ENCODE assay signal across 2 cellular contexts in genomic region chr21:43015906-43016540, GRCh38.
TF ChIP-seq lines count a peak whose summit lies in the region.

No MANE protein-coding gene starts in this region.

TF ChIP-seq in SK-N-SH, 30 proteins besides CTCF, POLR2A, EP300 and RAD21 (continued from another document):
- TF ChIP-seq REST (IDR thresholded peaks at IDR 0.05; ENCODE audit: low read depth, low read length) (no peak), POLR2AphosphoS5 (IDR thresholded peaks at IDR 0.05; ENCODE audit: low read depth, low read length) (no peak), TCF12 (IDR thresholded peaks at IDR 0.05) (no peak), FOXJ3 (CRISPR knock-in tag; IDR thresholded peaks at IDR 0.05) (no peak), SIN3A (IDR thresholded peaks at IDR 0.05; ENCODE audit: borderline replicate concordance, low read depth, low read length) (no peak), FOSL2 (IDR thresholded peaks at IDR 0.05; ENCODE audit: borderline replicate concordance, low read depth) (no peak), ELF1 (IDR thresholded peaks at IDR 0.05) (no peak), MXI1 (IDR thresholded peaks at IDR 0.05; ENCODE audit: low read depth, low read length) (no peak), GATA2 (CRISPR knock-in tag; IDR thresholded peaks at IDR 0.05) (no peak; the same call in 1 of the 2 replicates), GABPA (IDR thresholded peaks at IDR 0.05; ENCODE audit: low read depth) (no peak), YY1 (IDR thresholded peaks at IDR 0.05; ENCODE audit: low read depth) (no peak), IRF3 (IDR thresholded peaks at IDR 0.05; ENCODE audit: low read depth, low read length) (no peak)
- TF ChIP-seq, protein P1, sequence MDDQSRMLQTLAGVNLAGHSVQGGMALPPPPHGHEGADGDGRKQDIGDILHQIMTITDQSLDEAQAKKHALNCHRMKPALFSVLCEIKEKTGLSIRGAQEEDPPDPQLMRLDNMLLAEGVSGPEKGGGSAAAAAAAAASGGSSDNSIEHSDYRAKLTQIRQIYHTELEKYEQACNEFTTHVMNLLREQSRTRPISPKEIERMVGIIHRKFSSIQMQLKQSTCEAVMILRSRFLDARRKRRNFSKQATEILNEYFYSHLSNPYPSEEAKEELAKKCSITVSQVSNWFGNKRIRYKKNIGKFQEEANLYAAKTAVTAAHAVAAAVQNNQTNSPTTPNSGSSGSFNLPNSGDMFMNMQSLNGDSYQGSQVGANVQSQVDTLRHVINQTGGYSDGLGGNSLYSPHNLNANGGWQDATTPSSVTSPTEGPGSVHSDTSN (IDR thresholded peaks at IDR 0.05), result no peak
- TF ChIP-seq, protein P2, sequence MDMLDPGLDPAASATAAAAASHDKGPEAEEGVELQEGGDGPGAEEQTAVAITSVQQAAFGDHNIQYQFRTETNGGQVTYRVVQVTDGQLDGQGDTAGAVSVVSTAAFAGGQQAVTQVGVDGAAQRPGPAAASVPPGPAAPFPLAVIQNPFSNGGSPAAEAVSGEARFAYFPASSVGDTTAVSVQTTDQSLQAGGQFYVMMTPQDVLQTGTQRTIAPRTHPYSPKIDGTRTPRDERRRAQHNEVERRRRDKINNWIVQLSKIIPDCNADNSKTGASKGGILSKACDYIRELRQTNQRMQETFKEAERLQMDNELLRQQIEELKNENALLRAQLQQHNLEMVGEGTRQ (IDR thresholded peaks at IDR 0.05; ENCODE audit: borderline replicate concordance, low read depth, low read length), result no peak

TF ChIP-seq in SK-N-SH treated with all-trans-retinoic acid at 6 μM for 48 hours, 23 proteins besides CTCF, POLR2A, EP300 and RAD21 (continued from another document):
- TF ChIP-seq PATZ1 (CRISPR knock-in tag; IDR thresholded peaks at IDR 0.05; ENCODE audit: borderline replicate concordance), result no peak
- no peak for TF ChIP-seq ZNF70 (CRISPR knock-in tag; IDR thresholded peaks at IDR 0.05)
- TF ChIP-seq GLIS3 (CRISPR knock-in tag; IDR thresholded peaks at IDR 0.05), result no peak
- TF ChIP-seq ARNTL (CRISPR knock-in tag; IDR thresholded peaks at IDR 0.05; ENCODE audit: borderline replicate concordance, low read depth), result no peak
- TF ChIP-seq ISL1 (CRISPR knock-in tag; IDR thresholded peaks at IDR 0.05), result no peak
- TF ChIP-seq ZNF565 (CRISPR knock-in tag; conservative IDR thresholded peaks at IDR 0.05; ENCODE audit: low read depth), result no peak
- TF ChIP-seq ZFP3 (CRISPR knock-in tag; IDR thresholded peaks at IDR 0.05), result no peak
- TF ChIP-seq OSR1 (CRISPR knock-in tag; IDR thresholded peaks at IDR 0.05), result no peak
- no peak for TF ChIP-seq ZFP30 (CRISPR knock-in tag; IDR thresholded peaks at IDR 0.05)
- no peak for TF ChIP-seq BACH2 (CRISPR knock-in tag; IDR thresholded peaks at IDR 0.05; ENCODE audit: borderline replicate concordance)
- TF ChIP-seq TCF4 (CRISPR knock-in tag; IDR thresholded peaks at IDR 0.05; ENCODE audit: borderline replicate concordance), result no peak
- no peak for TF ChIP-seq PPARA (CRISPR knock-in tag; IDR thresholded peaks at IDR 0.05; ENCODE audit: borderline replicate concordance)
- TF ChIP-seq CSDC2 (CRISPR knock-in tag; IDR thresholded peaks at IDR 0.05), result no peak
